8 cellular contexts compared by ENCODE assay signal in the genomic region with DNA sequence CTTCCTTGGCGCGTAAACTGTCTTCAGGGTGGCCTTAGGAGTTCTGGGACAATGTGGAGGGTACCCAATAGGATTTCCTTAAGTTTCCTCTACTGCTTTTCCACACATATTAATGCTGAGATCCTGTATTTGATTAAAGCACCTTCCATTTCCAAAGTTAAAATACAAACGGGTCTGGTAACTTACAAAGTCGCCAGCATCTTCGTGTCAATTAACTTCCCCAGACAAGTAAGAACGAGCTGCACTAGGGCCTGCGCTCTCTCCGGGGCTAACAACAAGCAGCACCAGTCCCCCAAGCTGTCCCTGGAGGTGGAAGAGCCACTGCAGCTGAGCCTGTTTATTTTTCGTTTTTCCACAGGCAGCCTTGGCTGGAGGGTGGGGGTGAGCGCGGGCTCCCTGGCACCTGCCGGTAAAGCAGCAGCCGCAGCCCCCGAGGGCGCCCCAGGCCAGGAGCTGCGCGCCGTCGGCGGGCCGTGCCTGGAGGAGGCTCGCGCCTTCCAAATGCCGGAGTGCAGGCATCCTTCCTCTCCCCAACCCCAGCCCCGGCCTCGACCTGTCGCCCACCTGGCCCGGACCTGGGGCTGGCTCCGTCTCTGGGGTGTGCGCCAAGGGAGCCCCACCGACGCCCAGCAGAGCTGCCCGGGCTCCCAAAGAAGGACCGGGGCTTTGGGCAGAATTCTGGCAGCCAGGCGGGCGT.
A peak's percentile ranks its signal among the peaks of the same experiment; 100 is the strongest.
DNase-seq lines count a peak whose midpoint lies in the region; ATAC-seq, FAIRE-seq and TF ChIP-seq lines count a peak whose summit lies in the region.

No MANE protein-coding gene starts in this region.

- H3K9ac ChIP-seq in trophoblast cell (ENCODE audit: low read length): peak overlapping the region; percentile 82

- DNase-seq in GM12891 (ENCODE audit: insufficient read length, low spot score): no peak
- peak; percentile 8 for DNase-seq in HK-2 (ENCODE audit: unreplicated experiment)
- no peak for DNase-seq in trophoblast cell
- DNase-seq in Kasumi-1 (lab: John Stamatoyannopoulos, UW): no peak
- DNase-seq in NCI-H1436 (lab: John Stamatoyannopoulos, UW): no peak
- no peak for DNase-seq in T1000 (lab: John Stamatoyannopoulos, UW)

- no peak overlapping the region for H2AK5ac ChIP-seq in trophoblast cell (ENCODE audit: low read length)

- peaks cover 2% of the 10 kb centered on the region for H3K79me2 ChIP-seq in trophoblast cell (ENCODE audit: control insufficient read depth, insufficient read depth, low read length, poor library complexity)

- H4K91ac ChIP-seq in trophoblast cell (ENCODE audit: low read depth, low read length): peak overlapping the region; percentile 97

- H2BK5ac ChIP-seq in trophoblast cell (ENCODE audit: low read depth, low read length, poor library complexity): peak overlapping the region; percentile 69

- peaks cover 0 to 4% of the 10 kb centered on the region in 2 donors for H3K4me1 ChIP-seq in esophagus (ENCODE audit: control insufficient read depth in 2 of 2, insufficient read depth in 2 of 2, low read length in 1 of 2)
- H3K4me1 ChIP-seq in trophoblast cell (ENCODE audit: control insufficient read depth in 1 of 2, insufficient read depth in 2 of 2, low read length in 2 of 2): peaks cover 5 to 6% of the 10 kb centered on the region in 2 experiments

- H3K36me3 ChIP-seq in esophagus (ENCODE audit: control insufficient read depth in 2 of 2, insufficient read depth in 2 of 2, low read length in 1 of 2): no peaks in the 10 kb centered on the region
- H3K36me3 ChIP-seq in trophoblast cell (ENCODE audit: control insufficient read depth in 1 of 2, insufficient read depth in 2 of 2, low read length in 2 of 2): no peaks in the 10 kb centered on the region

- H3K27ac ChIP-seq in esophagus (ENCODE audit: low read depth in 2 of 2, low read length in 1 of 2) (no peak overlapping the region), trophoblast cell (ENCODE audit: low read depth, low read length) (peak overlapping the region; percentile 83)

- H3K9me3 ChIP-seq in esophagus (ENCODE audit: control insufficient read depth in 2 of 2, insufficient read depth in 1 of 2, low read depth in 1 of 2, low read length in 1 of 2) (no peaks in the 10 kb centered on the region), trophoblast cell (ENCODE audit: insufficient read depth, low read depth, low read length) (no peaks in the 10 kb centered on the region)

- H2AFZ ChIP-seq in trophoblast cell (ENCODE audit: insufficient read depth, low read length, poor library complexity): peak overlapping the region; percentile 88

- H3K4me2 ChIP-seq in trophoblast cell (ENCODE audit: low read length): peak overlapping the region; percentile 78

- H3K79me1 ChIP-seq in trophoblast cell (ENCODE audit: low read length): peaks cover 13% of the 10 kb centered on the region

- peak overlapping the region; percentile 78 for H2BK12ac ChIP-seq in trophoblast cell (ENCODE audit: low read length)

- H3K14ac ChIP-seq in trophoblast cell (ENCODE audit: low read length): peak overlapping the region; percentile 24

- whole genome bisulfite sequencing in esophagus, 2 donors: 7 to 9% methylated on average over 35 to 36 of the region's 36 CpGs
- no CpG with 5 or more reads among the region's 36 CpGs for WGBS in trophoblast cell (ENCODE audit: extremely low coverage, insufficient coverage, insufficient read length)

- peak; percentile 66 for FAIRE-seq in GM12891 (lab: Jason Lieb, UNC)

- H3K4ac ChIP-seq in trophoblast cell (ENCODE audit: low read depth, low read length): peak overlapping the region; percentile 73

- peak overlapping the region; percentile 96 for H2BK120ac ChIP-seq in trophoblast cell (ENCODE audit: insufficient read depth, low read length, poor library complexity)

- TF ChIP-seq POLR2A in GM12891 (IDR thresholded peaks at IDR 0.05; ENCODE audit: low read depth, low read length): no peak

- H3K4me3 ChIP-seq in esophagus (ENCODE audit: low read depth in 1 of 2, low read length in 2 of 2) (peak overlapping the region; percentile 43 to 54), trophoblast cell (ENCODE audit: low read depth, low read length) (peak overlapping the region; percentile 73)

- H4K8ac ChIP-seq in trophoblast cell (ENCODE audit: low read depth, low read length): peak overlapping the region; percentile 25

- peaks cover 0 to 9% of the 10 kb centered on the region in 2 donors for H3K27me3 ChIP-seq in esophagus (ENCODE audit: control insufficient read depth in 1 of 2, insufficient read depth in 2 of 2, low read length in 2 of 2)
- H3K27me3 ChIP-seq in trophoblast cell (ENCODE audit: insufficient read depth, low read length): no peaks in the 10 kb centered on the region

- H3K18ac ChIP-seq in trophoblast cell (ENCODE audit: low read length): peak overlapping the region; percentile 95

- peak; percentile 28 for ATAC-seq in GM21447 (IDR thresholded peaks at IDR 0.05; ENCODE audit: unreplicated experiment)

- no peak overlapping the region for H3K23ac ChIP-seq in trophoblast cell (ENCODE audit: low read length)

- H4K12ac ChIP-seq in trophoblast cell (ENCODE audit: low read depth, low read length): peak overlapping the region; percentile 84

TF ChIP-seq in GM12891, 5 proteins besides CTCF, POLR2A, EP300 and RAD21:
- TF ChIP-seq POU2F2 (IDR thresholded peaks at IDR 0.05; ENCODE audit: low read depth, low read length) (no peak), TAF1 (IDR thresholded peaks at IDR 0.05; ENCODE audit: low read depth, low read length) (0 out of 2 replicates have a peak, but pooled peaks have one; percentile 20)
